ENCODE assay signal across 8 cellular contexts in genomic region chr9:33458444-33458843, GRCh38. TPM values are rescaled to one million over a fixed set of nuclear protein-coding genes. Genes with fewer than 3 reads are reported as not detected.
DNase-seq lines count a peak whose midpoint lies in the region; ATAC-seq and TF ChIP-seq lines count a peak whose summit lies in the region.

No MANE protein-coding gene starts in this region.

- DNase-seq in CD4-positive, alpha-beta T cell = peak in 9 of 10 experiments; percentile 47 to 68 (median 56)
- DNase-seq in activated CD8-positive, alpha-beta memory T cell treated with anti-CD3 and anti-CD28 coated beads for 24 hours = peak; percentile 77
- DNase-seq in kidney epithelial cell (ENCODE audit: low read depth) = peak; percentile 35
- DNase-seq in NCI-H1694 treated with DMSO at 0.1 percent for 48 hours (lab: John Stamatoyannopoulos, UW) = no peak
- DNase-seq in NCI-H187 (lab: John Stamatoyannopoulos, UW) = no peak
- no peak for DNase-seq in NCI-H1436 (lab: John Stamatoyannopoulos, UW)

- H3K9me3 Mint-ChIP-seq in CD4-positive, alpha-beta T cell = no peaks in the 10 kb centered on the region

- H3K4me3 Mint-ChIP-seq in CD4-positive, alpha-beta T cell = peak overlapping the region; percentile 81

- CTCF ChIA-PET in CD4-positive, alpha-beta T cell (lab: Charles Lee) = interaction anchor here (1.2 to 3.9 kb wide), 5 partner anchors 8 to 55 kb away, joined by 3 to 24 read pairs (median 6); partner anchors contain the start of gene AQP3

- POLR2A ChIA-PET in CD4-positive, alpha-beta T cell (lab: Charles Lee) = interaction anchor here (0.7 to 8.9 kb wide), 6 partner anchors 8 to 43 kb away, joined by 3 to 67 read pairs (median 10); partner anchors contain the start of genes AQP3 and NOL6

- ATAC-seq in CD4-positive, alpha-beta T cell (ENCODE audit: poor library complexity) = peak; percentile 81
- peak; percentile 68 for ATAC-seq in HG03378 (IDR thresholded peaks at IDR 0.05; ENCODE audit: unreplicated experiment)
- no peak for ATAC-seq in HG02759 (IDR thresholded peaks at IDR 0.05; ENCODE audit: unreplicated experiment)

- no peaks in the 10 kb centered on the region for H3K9me3 ChIP-seq in CD4-positive, alpha-beta T cell (ENCODE audit: control insufficient read depth, low read length)

- H3K36me3 ChIP-seq in kidney epithelial cell (ENCODE audit: control insufficient read depth, insufficient read depth, low read length) = peaks cover 2% of the 10 kb centered on the region

- no peak overlapping the region for H3K4me3 ChIP-seq in kidney epithelial cell (ENCODE audit: low read depth, low read length)

- intact Hi-C loops in CD4-positive, alpha-beta T cell (cut with DNase I, micrococcal nuclease) = loop anchor here in 1 of 2 experiments (1.0 kb wide), 1 partner anchor 11 kb away; the partner anchor contains the start of gene AQP3

- H3K27me3 ChIP-seq in CD4-positive, alpha-beta T cell (ENCODE audit: control insufficient read depth, insufficient read depth, low read length) = no peaks in the 10 kb centered on the region
- no peaks in the 10 kb centered on the region for H3K27me3 ChIP-seq in kidney epithelial cell (ENCODE audit: control insufficient read depth, insufficient read depth, low read length)

- H3K27ac Mint-ChIP-seq in CD4-positive, alpha-beta T cell = peak overlapping the region; percentile 91

- peaks cover 30% of the 10 kb centered on the region for H3K36me3 Mint-ChIP-seq in CD4-positive, alpha-beta T cell (ENCODE audit: low read depth)

- H3K27me3 Mint-ChIP-seq in CD4-positive, alpha-beta T cell = no peaks in the 10 kb centered on the region

- no peak for TF ChIP-seq CTCF in CD4-positive, alpha-beta T cell (IDR thresholded peaks at IDR 0.05)
- TF ChIP-seq CTCF in kidney epithelial cell (IDR thresholded peaks at IDR 0.05; ENCODE audit: insufficient read depth, low read length, poor library complexity, severe bottlenecking) = no peak

- peaks cover 48% of the 10 kb centered on the region for H3K4me1 Mint-ChIP-seq in CD4-positive, alpha-beta T cell (ENCODE audit: low read depth)

- H3K27ac ChIP-seq in CD4-positive, alpha-beta T cell (ENCODE audit: low read depth, low read length) = peak overlapping the region; percentile 80

RNA-seq across cellular contexts. Expression of gene AQP3, which starts 11.1 kb away (rescaled TPM):
- 100 to 1,000 TPM in 1 of 2 experiments, 10 to 100 TPM in 1; 99.8 to 106 TPM for total RNA-seq in CD4-positive, alpha-beta T cell
- total RNA-seq in kidney epithelial cell = 0.89 and 1.1 TPM in 2 replicates

RNA-seq across cellular contexts. Expression of gene NOL6, which starts 15.3 kb away (rescaled TPM):
- 10 to 100 TPM; 30.5 to 30.6 TPM for total RNA-seq in CD4-positive, alpha-beta T cell
- 32.8 and 34.8 TPM in 2 replicates for total RNA-seq in kidney epithelial cell

RNA-seq across cellular contexts. Expression of gene AQP7, which starts 56.1 kb away (rescaled TPM):
- under 1 TPM; 0.25 to 0.27 TPM for total RNA-seq in CD4-positive, alpha-beta T cell
- not detected in 2 replicates for total RNA-seq in kidney epithelial cell

Comparison
In these comparisons a context has a peak if more than half of its experiments do, and no peak if none do; other contexts are left out.
1. DNase-seq: peak in CD4-positive, alpha-beta T cell (9 of 10), activated CD8-positive, alpha-beta memory T cell treated with anti-CD3 and anti-CD28 coated beads for 24 hours (single experiment) and kidney epithelial cell (single experiment); none in NCI-H1694 treated with DMSO at 0.1 percent for 48 hours (single experiment), NCI-H187 (0 of 2) and NCI-H1436 (single experiment).
2. RNA of gene AQP3, which starts 11.1 kb away (total RNA-seq): 99.8 to 106 TPM in CD4-positive, alpha-beta T cell; 0.89 to 1.1 TPM in kidney epithelial cell; every median in the first group is over 10 times any median in the second.